22 cellular contexts compared by ENCODE assay signal in genomic region chr10:13003781-13004180, GRCh38. TPM values are rescaled to one million over a fixed set of nuclear protein-coding genes. Genes with fewer than 3 reads are reported as not detected.
"Had no signal": no experiment of that assay in that cellular context is flagged by ENCODE, and none has a peak within 500 bp of the region (broad histone marks: within the 10 kb centered on the region; RNA-seq: fewer than 3 reads in every experiment).

No MANE protein-coding gene starts in this region.

- H3K9me3 ChIP-seq: right lobe of liver, stomach, suprapubic skin, tibial nerve, uterus had no signal

- H2AFZ ChIP-seq: parathyroid adenoma had no signal

- DNase-seq: activated CD4-positive, alpha-beta T cell treated with anti-CD3 and anti-CD28 coated beads for 1 hour; activated CD4-positive, alpha-beta T cell treated with anti-CD3 and anti-CD28 coated beads, Interleukin-2, amount 50 U/mL, for 1 hour; activated CD8-positive, alpha-beta T cell treated with anti-CD3 and anti-CD28 coated beads, Interleukin-2, amount 10 ng/mL, durations not matched to agents 7 days and 5 days; activated gamma-delta T cell treated with Interleukin-2 at 50 U/mL for 16 hours; central memory CD4-positive, alpha-beta T cell; effector memory CD8-positive, alpha-beta T cell; foreskin melanocyte; glutamatergic neuron; hippocampal formation; mesenchymal stem cell; nucleus accumbens; right lobe of liver; stimulated activated CD4-positive, alpha-beta T cell treated with anti-CD3 and anti-CD28 coated beads, Interleukin-2, amount 100 ng/mL, for 24 hours; stomach; uterus had no signal

- H3K4me1 ChIP-seq: parathyroid adenoma had no signal

- H3K27ac ChIP-seq: parathyroid adenoma, right lobe of liver, skin epidermis, stomach, suprapubic skin, tibial nerve, uterus had no signal

- H3K79me2 ChIP-seq: parathyroid adenoma had no signal

- H3K4me3 ChIP-seq: right lobe of liver, skin epidermis, stomach, suprapubic skin, tibial nerve, uterus had no signal

- H3K36me3 ChIP-seq: right lobe of liver, stomach, suprapubic skin, tibial nerve, uterus had no signal

- H3K9ac ChIP-seq: parathyroid adenoma had no signal

- ATAC-seq: activated CD8-positive, alpha-beta T cell treated with anti-CD3 and anti-CD28 coated beads, Interleukin-2, amount 10 ng/mL, durations not matched to agents 7 days and 5 days; activated naive CD4-positive, alpha-beta T cell treated with anti-CD3 and anti-CD28 coated beads, Interleukin-2, amount 50 U/mL, for 72 hours; effector memory CD8-positive, alpha-beta T cell; esophagus mucosa; right lobe of liver; stimulated activated effector memory CD8-positive, alpha-beta T cell treated with anti-CD3 and anti-CD28 coated beads, Interleukin-12 subunit alpha, Interleukin-12 subunit beta, amount 100 ng/mL, for 72 hours had no signal

- H3K27me3 ChIP-seq: uterus had no signal

RNA-seq across cellular contexts. Expression of gene CCDC3, which starts 2.3 kb away (rescaled TPM):
- total RNA-seq: activated CD8-positive, alpha-beta T cell treated with anti-CD3 and anti-CD28 coated beads, Interleukin-2, amount 10 ng/mL, durations not matched to agents 7 days and 5 days had no signal
